14 cellular contexts compared by ENCODE assay signal in the genomic region with DNA sequence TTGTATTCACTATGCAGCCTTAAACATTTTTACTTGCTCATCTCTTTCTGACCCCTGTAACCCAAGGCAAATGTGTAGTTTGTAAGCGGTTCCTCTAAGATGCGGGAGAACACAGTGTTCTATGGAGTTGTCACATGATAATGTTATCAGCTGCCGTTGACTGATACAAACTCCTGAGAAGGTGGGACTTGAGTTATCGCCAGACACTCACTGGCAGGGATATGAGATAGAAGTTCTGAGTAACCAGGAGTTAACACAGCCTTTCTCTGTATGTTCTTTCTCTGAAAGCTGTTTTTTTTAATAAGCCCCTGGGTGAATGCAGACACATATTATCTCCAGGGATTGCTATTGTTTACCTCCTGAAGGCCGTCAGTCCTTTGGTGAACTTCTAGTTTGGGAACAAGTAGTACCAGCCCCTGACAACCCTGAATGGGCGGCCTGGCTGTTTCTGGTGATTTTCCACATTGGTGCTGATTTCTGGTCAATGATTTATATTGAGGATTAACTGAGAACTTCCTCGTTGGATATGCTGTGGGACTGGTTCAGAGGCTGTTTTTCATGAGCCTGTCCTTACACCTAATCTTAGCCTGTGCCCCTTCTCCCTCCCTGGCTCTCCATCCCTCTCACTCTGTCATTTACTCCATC.
A peak's percentile ranks its signal among the peaks of the same experiment; 100 is the strongest.
DNase-seq lines count a peak whose midpoint lies in the region; ATAC-seq, FAIRE-seq and TF ChIP-seq lines count a peak whose summit lies in the region.
"Had no signal": no experiment of that assay in that cellular context is flagged by ENCODE, and none has a peak within 500 bp of the region (broad histone marks: within the 10 kb centered on the region; RNA-seq: fewer than 3 reads in every experiment).

No MANE protein-coding gene starts in this region.

- no peak overlapping the region for H3K56ac ChIP-seq in H1 (replicated peaks; ENCODE audit: insufficient read length, low read depth, low read length)

- intact Hi-C loops in left colon (cut with DNase I, micrococcal nuclease) (no loop called here), sigmoid colon (cut with DNase I) (no loop called here), natural killer cell (cut with micrococcal nuclease) (no loop called here)

- no peak overlapping the region for H3K4ac ChIP-seq in H1 (replicated peaks; ENCODE audit: insufficient read length, low read depth, low read length)

- H3K9ac ChIP-seq in H1 (replicated peaks in 1 of 4; ENCODE audit: extremely low read depth in 1 of 4, low read depth in 3 of 4, low read length in 3 of 4) = no peak overlapping the region

- CTCF ChIA-PET in H1 (lab: Charles Lee; ENCODE audit: partially characterized antibody) = interaction anchor here (0.9 kb wide), 1 partner anchor 7 kb away, joined by 5 read pairs; no protein-coding TSS in a partner anchor

- no peak overlapping the region for H4K5ac ChIP-seq in H1 (ENCODE audit: insufficient read length, low read depth, low read length)

- H2AFZ ChIP-seq in H1 (ENCODE audit: low read length) = no peak overlapping the region

- no peak for TF ChIP-seq EP300 in H1 (IDR thresholded peaks at IDR 0.05; ENCODE audit: borderline replicate concordance in 1 of 2, low read depth in 2 of 2, low read length in 2 of 2)
- no peak for TF ChIP-seq EP300 in sigmoid colon (IDR thresholded peaks at IDR 0.05)

- no peak overlapping the region; the same call in 1 of the 2 replicates for H2BK12ac ChIP-seq in H1 (ENCODE audit: low read depth, low read length)

- H3K23ac ChIP-seq in H1 (ENCODE audit: insufficient read length) = no peak overlapping the region

- no peaks in the 10 kb centered on the region for H3K4me1 Mint-ChIP-seq in natural killer cell

- no peak overlapping the region for H3K4me3 ChIP-seq in H1 (ENCODE audit: extremely low read depth in 1 of 4, insufficient read depth in 2 of 4, low read depth in 3 of 4, low read length in 4 of 4)
- no peak overlapping the region for H3K4me3 ChIP-seq in sigmoid colon

- H3K9me3 Mint-ChIP-seq in natural killer cell = no peaks in the 10 kb centered on the region

- no peak overlapping the region for H3K14ac ChIP-seq in H1 (ENCODE audit: insufficient read length)

- no peak for TF ChIP-seq CTCF in H1 (IDR thresholded peaks at IDR 0.05; ENCODE audit: control extremely low read depth in 1 of 3, insufficient read depth in 1 of 3, low read depth in 1 of 3, low read length in 3 of 3)
- no peak for TF ChIP-seq CTCF in sigmoid colon (IDR thresholded peaks at IDR 0.05)
- TF ChIP-seq CTCF in natural killer cell (IDR thresholded peaks at IDR 0.05) = no peak

- H3K23me2 ChIP-seq in H1 (ENCODE audit: low read depth, low read length) = no peaks in the 10 kb centered on the region; the same call in 1 of the 2 replicates

- H3K4me1 ChIP-seq in H1 (replicated peaks in 1 of 4; ENCODE audit: control insufficient read depth in 3 of 4, insufficient read depth in 4 of 4, low read length in 3 of 4) (peaks cover 0 to 7% (median 3%) of the 10 kb centered on the region in 4 experiments; a peak in 1 of 7 replicates), sigmoid colon (peaks cover 0 to 58% (median 35%) of the 10 kb centered on the region in 4 donors)

- no peak overlapping the region for H2BK5ac ChIP-seq in H1 (ENCODE audit: low read depth, low read length)

- no peaks in the 10 kb centered on the region for H4K20me1 ChIP-seq in H1 (replicated peaks in 1 of 2; ENCODE audit: control insufficient read depth in 1 of 2, insufficient read depth in 2 of 2, low read length in 2 of 2)

- H3K27ac ChIP-seq in H1 (ENCODE audit: low read depth, low read length) = no peak overlapping the region
- peak overlapping the region; percentile 25 to 57 (median 43) for H3K27ac ChIP-seq in sigmoid colon
- no peak overlapping the region for H3K27ac ChIP-seq in caudate nucleus (ENCODE audit: low read depth, low read length)

- H3K4me2 ChIP-seq in H1 (ENCODE audit: insufficient read depth in 1 of 2, low read depth in 2 of 2, low read length in 2 of 2) = no peak overlapping the region

- peaks cover 0 to 53% of the 10 kb centered on the region in 2 experiments; a peak in 2 of 4 replicates for H3K79me2 ChIP-seq in H1 (ENCODE audit: control insufficient read depth in 1 of 2, insufficient read depth in 2 of 2, low read length in 2 of 2)

- DNase-seq in HUDEP-2 (lab: John Stamatoyannopoulos, UW; ENCODE audit: unreplicated experiment in 76 of 76) (peak in 74 of 76 experiments; percentile 15 to 97 (median 78)), H1 (ENCODE audit: low read depth in 1 of 2, low spot score in 2 of 2) (no peak), left colon (peak in 1 of 2 donors; percentile 58), sigmoid colon (no peak), natural killer cell (no peak), caudate nucleus (lab: John Stamatoyannopoulos, UW) (no peak)
- DNase-seq: activated CD8-positive, alpha-beta T cell treated with anti-CD3 and anti-CD28 coated beads, Interleukin-2, amount 10 ng/mL, durations not matched to agents 7 days and 5 days; KBM-7; NCI-H2107; nucleus accumbens had no signal

- no peaks in the 10 kb centered on the region for H3K9me3 ChIP-seq in H1 (ENCODE audit: insufficient read depth in 2 of 2, low read depth in 1 of 2, low read length in 1 of 2)
- H3K9me3 ChIP-seq in sigmoid colon = no peaks in the 10 kb centered on the region

- no peak overlapping the region for H3K27ac Mint-ChIP-seq in natural killer cell
- H3K27ac Mint-ChIP-seq: activated CD8-positive, alpha-beta T cell treated with anti-CD3 and anti-CD28 coated beads, Interleukin-2, amount 10 ng/mL, durations not matched to agents 7 days and 5 days; activated naive CD8-positive, alpha-beta T cell had no signal

- no peaks in the 10 kb centered on the region for H3K36me3 Mint-ChIP-seq in natural killer cell
- H3K36me3 Mint-ChIP-seq: activated naive CD8-positive, alpha-beta T cell had no signal

- peaks cover 5% of the 10 kb centered on the region; the same call in 1 of the 2 replicates for H3K79me1 ChIP-seq in H1 (ENCODE audit: low read depth, low read length)

- TF ChIP-seq POLR2A in H1 (IDR thresholded peaks at IDR 0.05; ENCODE audit: control extremely low read depth in 1 of 2, low read depth in 2 of 2, low read length in 2 of 2) (no peak), sigmoid colon (IDR thresholded peaks at IDR 0.05) (no peak)

- TF ChIP-seq RAD21 in H1 (IDR thresholded peaks at IDR 0.05 in 1 of 2, conservative IDR thresholded peaks at IDR 0.05 in 1 of 2; ENCODE audit: low read depth in 2 of 2, low read length in 2 of 2) = no peak

- no peaks in the 10 kb centered on the region for H3K27me3 ChIP-seq in H1 (replicated peaks in 1 of 4; ENCODE audit: control insufficient read depth in 3 of 4, extremely low read depth in 1 of 4, insufficient read depth in 3 of 4, low read length in 3 of 4)
- H3K27me3 ChIP-seq in sigmoid colon = no peaks in the 10 kb centered on the region

- peak; percentile 72 for ATAC-seq in left colon
- ATAC-seq in GM21515 (IDR thresholded peaks at IDR 0.05; ENCODE audit: unreplicated experiment) = no peak
- ATAC-seq in natural killer cell = no peak
- no peak for ATAC-seq in GM21825 (IDR thresholded peaks at IDR 0.05; ENCODE audit: unreplicated experiment)
- ATAC-seq: activated CD8-positive, alpha-beta T cell treated with anti-CD3 and anti-CD28 coated beads, Interleukin-2, amount 10 ng/mL, durations not matched to agents 7 days and 5 days had no signal

- POLR2A ChIA-PET in H1 (lab: Charles Lee; ENCODE audit: partially characterized antibody) = interaction anchor here (3.9 kb wide), 1 partner anchor 11 kb away, joined by 13 read pairs; no protein-coding TSS in a partner anchor

- no peaks in the 10 kb centered on the region for H3K36me3 ChIP-seq in H1 (ENCODE audit: control insufficient read depth in 2 of 4, insufficient read depth in 4 of 4, low read length in 3 of 4)
- H3K36me3 ChIP-seq in sigmoid colon = no peaks in the 10 kb centered on the region

- no peak overlapping the region for H3K18ac ChIP-seq in H1 (ENCODE audit: extremely low read depth, low read length)

- no peak overlapping the region for H4K8ac ChIP-seq in H1 (ENCODE audit: extremely low read depth, insufficient read depth, low read length)

- no peak overlapping the region for H4K91ac ChIP-seq in H1 (replicated peaks; ENCODE audit: insufficient read length, low read length)

- 0 out of 2 replicates have a peak overlapping the region, but pooled peaks have one; percentile 30 for H2AK5ac ChIP-seq in H1 (ENCODE audit: low read depth, low read length)

- whole genome bisulfite sequencing in H1 (ENCODE audit: extremely low coverage in 1 of 2, insufficient coverage in 1 of 2, insufficient read length in 1 of 2, insufficient replicate concordance in 2 of 2, low coverage in 1 of 2, low lambda C conversion rate in 2 of 2, missing lambda C conversion rate in 1 of 2), 2 experiments = 75% methylated on average over 7 of the region's 7 CpGs; no CpG with 5 or more reads in 1 of the 2 experiments
- 13 to 60% methylated on average over 7 of the region's 7 CpGs for WGBS in sigmoid colon, 2 donors

- H2BK120ac ChIP-seq in H1 (replicated peaks; ENCODE audit: low read depth, low read length) = no peak overlapping the region

- no peak for FAIRE-seq in H1 (lab: Jason Lieb, UNC)
- FAIRE-seq: urothelium cell line had no signal

- H2BK20ac ChIP-seq in H1 (ENCODE audit: low read length) = no peak overlapping the region

- no peak overlapping the region for H2BK15ac ChIP-seq in H1 (ENCODE audit: low read length)

- H3K27me3 Mint-ChIP-seq in natural killer cell (ENCODE audit: low read depth in 2 of 2) = peaks cover 10 to 18% of the 10 kb centered on the region in 2 donors

- H3K4me3 Mint-ChIP-seq in natural killer cell = no peak overlapping the region
- H3K4me3 Mint-ChIP-seq: activated CD8-positive, alpha-beta T cell treated with anti-CD3 and anti-CD28 coated beads, Interleukin-2, amount 10 ng/mL, durations not matched to agents 7 days and 5 days; activated naive CD8-positive, alpha-beta T cell had no signal

TF ChIP-seq in H1, 55 proteins besides CTCF, POLR2A, EP300 and RAD21 (continues in another document):
- TF ChIP-seq HDAC2 (IDR thresholded peaks at IDR 0.05; ENCODE audit: borderline replicate concordance in 1 of 2, low read depth in 2 of 2, low read length in 2 of 2) (no peak), KDM5A (IDR thresholded peaks at IDR 0.05; ENCODE audit: low read length) (no peak), SIN3A (conservative IDR thresholded peaks at IDR 0.05 in 1 of 2, IDR thresholded peaks at IDR 0.05 in 1 of 2; ENCODE audit: low read depth in 1 of 2, low read length in 2 of 2) (no peak), ZNF274 (IDR thresholded peaks at IDR 0.05; ENCODE audit: borderline replicate concordance, extremely low read depth, low read length) (no peak), RFX5 (IDR thresholded peaks at IDR 0.05; ENCODE audit: borderline replicate concordance, low read depth, low read length) (no peak), RXRA (IDR thresholded peaks at IDR 0.05; ENCODE audit: insufficient read depth, low read depth, low read length) (no peak), EZH2 (IDR thresholded peaks at IDR 0.05; ENCODE audit: low read depth, low read length, severe bottlenecking) (no peak), CREB1 (IDR thresholded peaks at IDR 0.05) (no peak), SAP30 (IDR thresholded peaks at IDR 0.05; ENCODE audit: insufficient read depth, insufficient replicate concordance, low read length) (no peak), POLR2AphosphoS5 (IDR thresholded peaks at IDR 0.05; ENCODE audit: low read depth, low read length) (no peak), KDM1A (IDR thresholded peaks at IDR 0.05; ENCODE audit: borderline replicate concordance, low read length) (no peak)

Comparison
In these comparisons a context has a peak if more than half of its experiments do, and no peak if none do; other contexts are left out.
1. DNase-seq: peak in HUDEP-2 (74 of 76); none in H1 (0 of 2), sigmoid colon (single experiment), natural killer cell (single experiment) and caudate nucleus (0 of 61).
2. H3K27ac ChIP-seq: peak in sigmoid colon (4 of 4); none in H1 (single experiment) and caudate nucleus (single experiment).